In the genomic region with DNA sequence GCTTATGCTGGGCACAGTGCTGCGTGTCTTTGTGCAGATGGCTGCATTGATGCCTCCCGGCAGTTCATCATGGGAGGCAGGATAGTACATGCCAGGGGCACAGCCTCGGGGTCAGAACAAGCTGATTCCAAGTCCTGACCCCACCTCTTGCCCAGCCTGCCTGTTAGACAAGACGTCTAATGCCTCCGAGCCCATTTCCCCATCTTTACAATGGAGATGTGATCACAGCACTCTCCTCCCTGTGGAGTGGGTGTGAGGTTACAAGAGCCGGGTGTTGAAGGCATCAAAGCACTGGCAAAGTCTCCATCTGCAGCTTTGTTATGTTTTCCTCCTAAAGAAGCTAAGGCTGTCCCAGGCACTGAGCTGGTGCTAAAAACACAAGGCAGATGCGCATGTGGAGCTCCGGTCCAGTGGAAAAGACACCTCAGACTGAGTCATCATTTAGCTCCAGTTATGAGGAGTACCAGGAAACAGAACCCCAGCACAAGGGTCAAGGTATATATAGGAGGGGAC, we compare ENCODE assay signal across 8 cellular contexts.
A peak's percentile ranks its signal among the peaks of the same experiment; 100 is the strongest.
DNase-seq lines count a peak whose midpoint lies in the region; ATAC-seq and TF ChIP-seq lines count a peak whose summit lies in the region.

No MANE protein-coding gene starts in this region.

- no peak for TF ChIP-seq POLR2A in gastroesophageal sphincter (IDR thresholded peaks at IDR 0.05)

- DNase-seq in HK-2 (ENCODE audit: unreplicated experiment) (peak; percentile 32), smooth muscle cell (lab: John Stamatoyannopoulos, UW; ENCODE audit: unreplicated experiment) (no peak), midbrain (lab: John Stamatoyannopoulos, UW) (no peak), posterior vena cava (ENCODE audit: low spot score) (no peak)

- H3K36me3 ChIP-seq in gastroesophageal sphincter (no peaks in the 10 kb centered on the region), smooth muscle cell (ENCODE audit: low read depth) (no peaks in the 10 kb centered on the region)

- intact Hi-C loops in posterior vena cava (cut with DNase I), result no loop called here

- H3K4me1 ChIP-seq in gastroesophageal sphincter (peaks cover 0 to 15% (median 6%) of the 10 kb centered on the region in 3 donors), smooth muscle cell (ENCODE audit: low read depth) (peaks cover 33% of the 10 kb centered on the region)

- peaks cover 33% of the 10 kb centered on the region for H3F3A ChIP-seq in smooth muscle cell (ENCODE audit: low read depth)

- H3K4me3 ChIP-seq in gastroesophageal sphincter, result no peak overlapping the region
- no peak overlapping the region for H3K4me3 ChIP-seq in smooth muscle cell

- TF ChIP-seq EP300 in gastroesophageal sphincter (IDR thresholded peaks at IDR 0.05), result no peak

- H3K27ac ChIP-seq in gastroesophageal sphincter (peak overlapping the region in 2 of 4 donors; percentile 21 to 66), smooth muscle cell (ENCODE audit: low read depth) (peak overlapping the region; percentile 54)

- H3K79me2 ChIP-seq in smooth muscle cell (ENCODE audit: low read depth), result no peaks in the 10 kb centered on the region

- H3K9me3 ChIP-seq in gastroesophageal sphincter (no peaks in the 10 kb centered on the region), smooth muscle cell (replicated peaks; ENCODE audit: low read depth) (no peaks in the 10 kb centered on the region)

- TF ChIP-seq CTCF in gastroesophageal sphincter (IDR thresholded peaks at IDR 0.05) (no peak), smooth muscle cell (IDR thresholded peaks at IDR 0.05; ENCODE audit: borderline replicate concordance, insufficient read depth, poor library complexity, severe bottlenecking) (no peak)

- no peaks in the 10 kb centered on the region for H4K20me1 ChIP-seq in smooth muscle cell (ENCODE audit: low read depth)

- no peaks in the 10 kb centered on the region for H3K27me3 ChIP-seq in gastroesophageal sphincter
- no peaks in the 10 kb centered on the region for H3K27me3 ChIP-seq in smooth muscle cell (ENCODE audit: low read depth)

- H2AFZ ChIP-seq in smooth muscle cell (ENCODE audit: low read depth), result no peak overlapping the region

- 40% methylated on average over 2 of the region's 8 CpGs; no CpG with 5 or more reads in 1 of the 2 donors for WGBS in gastroesophageal sphincter (ENCODE audit: low coverage in 1 of 2), 2 donors
- 15% methylated on average over 8 of the region's 8 CpGs for WGBS in smooth muscle cell (ENCODE audit: low lambda C conversion rate)

- H3K4me2 ChIP-seq in smooth muscle cell, result peak overlapping the region; percentile 42

- ATAC-seq in SK-N-SH treated with all-trans-retinoic acid at 6 μM for 48 hours (peak; percentile 88), gastroesophageal sphincter (peak; percentile 60), HG03469 (IDR thresholded peaks at IDR 0.05; ENCODE audit: unreplicated experiment) (no peak)
- no peak for ATAC-seq in activated CD4-positive, CD25-positive, alpha-beta regulatory T cell treated with anti-CD3 and anti-CD28 coated beads, Interleukin-2, amount 50 U/mL, for 24 hours

- H3K9ac ChIP-seq in smooth muscle cell (ENCODE audit: low read depth), result no peak overlapping the region

TF ChIP-seq in SK-N-SH treated with all-trans-retinoic acid at 6 μM for 48 hours, 23 proteins besides CTCF, POLR2A, EP300 and RAD21:
- TF ChIP-seq, protein P1, sequence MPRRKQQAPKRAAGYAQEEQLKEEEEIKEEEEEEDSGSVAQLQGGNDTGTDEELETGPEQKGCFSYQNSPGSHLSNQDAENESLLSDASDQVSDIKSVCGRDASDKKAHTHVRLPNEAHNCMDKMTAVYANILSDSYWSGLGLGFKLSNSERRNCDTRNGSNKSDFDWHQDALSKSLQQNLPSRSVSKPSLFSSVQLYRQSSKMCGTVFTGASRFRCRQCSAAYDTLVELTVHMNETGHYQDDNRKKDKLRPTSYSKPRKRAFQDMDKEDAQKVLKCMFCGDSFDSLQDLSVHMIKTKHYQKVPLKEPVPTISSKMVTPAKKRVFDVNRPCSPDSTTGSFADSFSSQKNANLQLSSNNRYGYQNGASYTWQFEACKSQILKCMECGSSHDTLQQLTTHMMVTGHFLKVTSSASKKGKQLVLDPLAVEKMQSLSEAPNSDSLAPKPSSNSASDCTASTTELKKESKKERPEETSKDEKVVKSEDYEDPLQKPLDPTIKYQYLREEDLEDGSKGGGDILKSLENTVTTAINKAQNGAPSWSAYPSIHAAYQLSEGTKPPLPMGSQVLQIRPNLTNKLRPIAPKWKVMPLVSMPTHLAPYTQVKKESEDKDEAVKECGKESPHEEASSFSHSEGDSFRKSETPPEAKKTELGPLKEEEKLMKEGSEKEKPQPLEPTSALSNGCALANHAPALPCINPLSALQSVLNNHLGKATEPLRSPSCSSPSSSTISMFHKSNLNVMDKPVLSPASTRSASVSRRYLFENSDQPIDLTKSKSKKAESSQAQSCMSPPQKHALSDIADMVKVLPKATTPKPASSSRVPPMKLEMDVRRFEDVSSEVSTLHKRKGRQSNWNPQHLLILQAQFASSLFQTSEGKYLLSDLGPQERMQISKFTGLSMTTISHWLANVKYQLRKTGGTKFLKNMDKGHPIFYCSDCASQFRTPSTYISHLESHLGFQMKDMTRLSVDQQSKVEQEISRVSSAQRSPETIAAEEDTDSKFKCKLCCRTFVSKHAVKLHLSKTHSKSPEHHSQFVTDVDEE (CRISPR knock-in tag; IDR thresholded peaks at IDR 0.05), result no peak
- no peak for TF ChIP-seq ZC3H10 (CRISPR knock-in tag; IDR thresholded peaks at IDR 0.05)

Comparison
In these comparisons a context has a peak if more than half of its experiments do, and no peak if none do; other contexts are left out.
1. ATAC-seq: peak in SK-N-SH treated with all-trans-retinoic acid at 6 μM for 48 hours (single experiment) and gastroesophageal sphincter (single experiment); none in HG03469 (single experiment) and activated CD4-positive, CD25-positive, alpha-beta regulatory T cell treated with anti-CD3 and anti-CD28 coated beads, Interleukin-2, amount 50 U/mL, for 24 hours (0 of 2).